ENCODE assay signal across 1 cellular context in the genomic region with DNA sequence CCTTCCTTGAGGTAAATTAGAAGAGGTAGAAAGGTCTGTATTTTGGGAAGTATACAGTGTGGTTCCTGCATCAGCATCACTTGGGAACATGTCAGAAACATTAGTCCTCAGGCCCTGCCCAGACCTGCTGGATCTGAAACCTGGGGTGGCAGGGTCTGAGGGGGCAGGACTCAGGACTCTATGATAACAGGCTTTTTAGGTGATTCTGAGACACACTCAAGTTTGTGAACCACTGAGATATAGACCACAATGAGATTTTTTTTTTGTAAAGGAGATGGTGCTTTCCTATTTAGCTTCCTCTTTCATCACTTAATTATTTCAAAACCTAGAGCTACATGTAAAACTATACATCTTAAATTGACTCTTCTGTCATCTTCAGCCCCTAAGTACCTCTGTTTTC.
A peak's percentile ranks its signal among the peaks of the same experiment; 100 is the strongest.
TF ChIP-seq lines count a peak whose summit lies in the region.

No MANE protein-coding gene starts in this region.

TF ChIP-seq in GM12878, 131 proteins besides CTCF, POLR2A, EP300 and RAD21 (continued from another document and continues in another):
- TF ChIP-seq, protein P1, sequence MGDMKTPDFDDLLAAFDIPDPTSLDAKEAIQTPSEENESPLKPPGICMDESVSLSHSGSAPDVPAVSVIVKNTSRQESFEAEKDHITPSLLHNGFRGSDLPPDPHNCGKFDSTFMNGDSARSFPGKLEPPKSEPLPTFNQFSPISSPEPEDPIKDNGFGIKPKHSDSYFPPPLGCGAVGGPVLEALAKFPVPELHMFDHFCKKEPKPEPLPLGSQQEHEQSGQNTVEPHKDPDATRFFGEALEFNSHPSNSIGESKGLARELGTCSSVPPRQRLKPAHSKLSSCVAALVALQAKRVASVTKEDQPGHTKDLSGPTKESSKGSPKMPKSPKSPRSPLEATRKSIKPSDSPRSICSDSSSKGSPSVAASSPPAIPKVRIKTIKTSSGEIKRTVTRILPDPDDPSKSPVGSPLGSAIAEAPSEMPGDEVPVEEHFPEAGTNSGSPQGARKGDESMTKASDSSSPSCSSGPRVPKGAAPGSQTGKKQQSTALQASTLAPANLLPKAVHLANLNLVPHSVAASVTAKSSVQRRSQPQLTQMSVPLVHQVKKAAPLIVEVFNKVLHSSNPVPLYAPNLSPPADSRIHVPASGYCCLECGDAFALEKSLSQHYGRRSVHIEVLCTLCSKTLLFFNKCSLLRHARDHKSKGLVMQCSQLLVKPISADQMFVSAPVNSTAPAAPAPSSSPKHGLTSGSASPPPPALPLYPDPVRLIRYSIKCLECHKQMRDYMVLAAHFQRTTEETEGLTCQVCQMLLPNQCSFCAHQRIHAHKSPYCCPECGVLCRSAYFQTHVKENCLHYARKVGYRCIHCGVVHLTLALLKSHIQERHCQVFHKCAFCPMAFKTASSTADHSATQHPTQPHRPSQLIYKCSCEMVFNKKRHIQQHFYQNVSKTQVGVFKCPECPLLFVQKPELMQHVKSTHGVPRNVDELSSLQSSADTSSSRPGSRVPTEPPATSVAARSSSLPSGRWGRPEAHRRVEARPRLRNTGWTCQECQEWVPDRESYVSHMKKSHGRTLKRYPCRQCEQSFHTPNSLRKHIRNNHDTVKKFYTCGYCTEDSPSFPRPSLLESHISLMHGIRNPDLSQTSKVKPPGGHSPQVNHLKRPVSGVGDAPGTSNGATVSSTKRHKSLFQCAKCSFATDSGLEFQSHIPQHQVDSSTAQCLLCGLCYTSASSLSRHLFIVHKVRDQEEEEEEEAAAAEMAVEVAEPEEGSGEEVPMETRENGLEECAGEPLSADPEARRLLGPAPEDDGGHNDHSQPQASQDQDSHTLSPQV (IDR thresholded peaks at IDR 0.05), result no peak
- TF ChIP-seq SREBF2 (IDR thresholded peaks at IDR 0.05; ENCODE audit: low read length), result no peak
- no peak for TF ChIP-seq CREB1 (IDR thresholded peaks at IDR 0.05; ENCODE audit: low read depth)
- no peak for TF ChIP-seq POU2F2 (IDR thresholded peaks at IDR 0.05; ENCODE audit: borderline replicate concordance, low read depth, low read length)
- no peak for TF ChIP-seq FOXK2 (IDR thresholded peaks at IDR 0.05)
- peak; percentile 50; the same call in 1 of the 2 replicates for TF ChIP-seq ATF7 (IDR thresholded peaks at IDR 0.05; ENCODE audit: low read depth)
- TF ChIP-seq SPI1 (IDR thresholded peaks at IDR 0.05; ENCODE audit: borderline replicate concordance, insufficient read depth, low read depth, low read length), result no peak
- TF ChIP-seq MYB (IDR thresholded peaks at IDR 0.05; ENCODE audit: borderline replicate concordance, low read depth, low read length), result no peak
- no peak for TF ChIP-seq ETV6 (conservative IDR thresholded peaks at IDR 0.05 in 1 of 2, IDR thresholded peaks at IDR 0.05 in 1 of 2; ENCODE audit: borderline replicate concordance in 1 of 2, low read depth in 1 of 2)
- no peak for TF ChIP-seq BMI1 (IDR thresholded peaks at IDR 0.05; ENCODE audit: borderline replicate concordance)
- TF ChIP-seq, protein P2, sequence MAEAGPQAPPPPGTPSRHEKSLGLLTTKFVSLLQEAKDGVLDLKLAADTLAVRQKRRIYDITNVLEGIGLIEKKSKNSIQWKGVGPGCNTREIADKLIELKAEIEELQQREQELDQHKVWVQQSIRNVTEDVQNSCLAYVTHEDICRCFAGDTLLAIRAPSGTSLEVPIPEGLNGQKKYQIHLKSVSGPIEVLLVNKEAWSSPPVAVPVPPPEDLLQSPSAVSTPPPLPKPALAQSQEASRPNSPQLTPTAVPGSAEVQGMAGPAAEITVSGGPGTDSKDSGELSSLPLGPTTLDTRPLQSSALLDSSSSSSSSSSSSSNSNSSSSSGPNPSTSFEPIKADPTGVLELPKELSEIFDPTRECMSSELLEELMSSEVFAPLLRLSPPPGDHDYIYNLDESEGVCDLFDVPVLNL (IDR thresholded peaks at IDR 0.05; ENCODE audit: low read depth, low read length), result no peak
- TF ChIP-seq PAX5 (IDR thresholded peaks at IDR 0.05; ENCODE audit: borderline replicate concordance, low read depth, low read length), result no peak
- no peak for TF ChIP-seq EZH2 (IDR thresholded peaks at IDR 0.05; ENCODE audit: borderline replicate concordance, control insufficient read depth, low read depth, low read length)
- no peak for TF ChIP-seq ZBED1 (IDR thresholded peaks at IDR 0.05; ENCODE audit: borderline replicate concordance)
- no peak for TF ChIP-seq NR2F1 (conservative IDR thresholded peaks at IDR 0.05)
- TF ChIP-seq BACH1 (IDR thresholded peaks at IDR 0.05; ENCODE audit: borderline replicate concordance), result no peak
- TF ChIP-seq, protein P3, sequence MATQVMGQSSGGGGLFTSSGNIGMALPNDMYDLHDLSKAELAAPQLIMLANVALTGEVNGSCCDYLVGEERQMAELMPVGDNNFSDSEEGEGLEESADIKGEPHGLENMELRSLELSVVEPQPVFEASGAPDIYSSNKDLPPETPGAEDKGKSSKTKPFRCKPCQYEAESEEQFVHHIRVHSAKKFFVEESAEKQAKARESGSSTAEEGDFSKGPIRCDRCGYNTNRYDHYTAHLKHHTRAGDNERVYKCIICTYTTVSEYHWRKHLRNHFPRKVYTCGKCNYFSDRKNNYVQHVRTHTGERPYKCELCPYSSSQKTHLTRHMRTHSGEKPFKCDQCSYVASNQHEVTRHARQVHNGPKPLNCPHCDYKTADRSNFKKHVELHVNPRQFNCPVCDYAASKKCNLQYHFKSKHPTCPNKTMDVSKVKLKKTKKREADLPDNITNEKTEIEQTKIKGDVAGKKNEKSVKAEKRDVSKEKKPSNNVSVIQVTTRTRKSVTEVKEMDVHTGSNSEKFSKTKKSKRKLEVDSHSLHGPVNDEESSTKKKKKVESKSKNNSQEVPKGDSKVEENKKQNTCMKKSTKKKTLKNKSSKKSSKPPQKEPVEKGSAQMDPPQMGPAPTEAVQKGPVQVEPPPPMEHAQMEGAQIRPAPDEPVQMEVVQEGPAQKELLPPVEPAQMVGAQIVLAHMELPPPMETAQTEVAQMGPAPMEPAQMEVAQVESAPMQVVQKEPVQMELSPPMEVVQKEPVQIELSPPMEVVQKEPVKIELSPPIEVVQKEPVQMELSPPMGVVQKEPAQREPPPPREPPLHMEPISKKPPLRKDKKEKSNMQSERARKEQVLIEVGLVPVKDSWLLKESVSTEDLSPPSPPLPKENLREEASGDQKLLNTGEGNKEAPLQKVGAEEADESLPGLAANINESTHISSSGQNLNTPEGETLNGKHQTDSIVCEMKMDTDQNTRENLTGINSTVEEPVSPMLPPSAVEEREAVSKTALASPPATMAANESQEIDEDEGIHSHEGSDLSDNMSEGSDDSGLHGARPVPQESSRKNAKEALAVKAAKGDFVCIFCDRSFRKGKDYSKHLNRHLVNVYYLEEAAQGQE (IDR thresholded peaks at IDR 0.05; ENCODE audit: low read depth, low read length), result no peak
- TF ChIP-seq MXI1 (IDR thresholded peaks at IDR 0.05; ENCODE audit: low read depth, low read length), result no peak
- TF ChIP-seq FOS (IDR thresholded peaks at IDR 0.05; ENCODE audit: borderline replicate concordance, extremely low read depth, insufficient read length), result no peak
- TF ChIP-seq JUNB (IDR thresholded peaks at IDR 0.05), result no peak
- no peak for TF ChIP-seq ZNF207 (IDR thresholded peaks at IDR 0.05; ENCODE audit: borderline replicate concordance)
- no peak; the same call in none of the 2 replicates for TF ChIP-seq NBN (IDR thresholded peaks at IDR 0.05)
- TF ChIP-seq RAD51 (IDR thresholded peaks at IDR 0.05), result no peak
- TF ChIP-seq MEF2B (IDR thresholded peaks at IDR 0.05; ENCODE audit: partially characterized antibody, poor library complexity, severe bottlenecking), result peak; percentile 56
- TF ChIP-seq, protein P4, sequence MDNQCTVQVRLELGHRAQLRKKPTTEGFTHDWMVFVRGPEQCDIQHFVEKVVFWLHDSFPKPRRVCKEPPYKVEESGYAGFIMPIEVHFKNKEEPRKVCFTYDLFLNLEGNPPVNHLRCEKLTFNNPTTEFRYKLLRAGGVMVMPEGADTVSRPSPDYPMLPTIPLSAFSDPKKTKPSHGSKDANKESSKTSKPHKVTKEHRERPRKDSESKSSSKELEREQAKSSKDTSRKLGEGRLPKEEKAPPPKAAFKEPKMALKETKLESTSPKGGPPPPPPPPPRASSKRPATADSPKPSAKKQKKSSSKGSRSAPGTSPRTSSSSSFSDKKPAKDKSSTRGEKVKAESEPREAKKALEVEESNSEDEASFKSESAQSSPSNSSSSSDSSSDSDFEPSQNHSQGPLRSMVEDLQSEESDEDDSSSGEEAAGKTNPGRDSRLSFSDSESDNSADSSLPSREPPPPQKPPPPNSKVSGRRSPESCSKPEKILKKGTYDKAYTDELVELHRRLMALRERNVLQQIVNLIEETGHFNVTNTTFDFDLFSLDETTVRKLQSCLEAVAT (IDR thresholded peaks at IDR 0.05), result peak; percentile 35; the same call in 1 of the 2 replicates
- no peak for TF ChIP-seq RFX5 (IDR thresholded peaks at IDR 0.05; ENCODE audit: low read depth, low read length)
- TF ChIP-seq SUZ12 (IDR thresholded peaks at IDR 0.05; ENCODE audit: unreplicated experiment), result no peak
- TF ChIP-seq CHD2 (IDR thresholded peaks at IDR 0.05; ENCODE audit: borderline replicate concordance, low read depth, low read length), result no peak
- TF ChIP-seq CREM (IDR thresholded peaks at IDR 0.05; ENCODE audit: low read depth), result no peak
- TF ChIP-seq, protein P5, sequence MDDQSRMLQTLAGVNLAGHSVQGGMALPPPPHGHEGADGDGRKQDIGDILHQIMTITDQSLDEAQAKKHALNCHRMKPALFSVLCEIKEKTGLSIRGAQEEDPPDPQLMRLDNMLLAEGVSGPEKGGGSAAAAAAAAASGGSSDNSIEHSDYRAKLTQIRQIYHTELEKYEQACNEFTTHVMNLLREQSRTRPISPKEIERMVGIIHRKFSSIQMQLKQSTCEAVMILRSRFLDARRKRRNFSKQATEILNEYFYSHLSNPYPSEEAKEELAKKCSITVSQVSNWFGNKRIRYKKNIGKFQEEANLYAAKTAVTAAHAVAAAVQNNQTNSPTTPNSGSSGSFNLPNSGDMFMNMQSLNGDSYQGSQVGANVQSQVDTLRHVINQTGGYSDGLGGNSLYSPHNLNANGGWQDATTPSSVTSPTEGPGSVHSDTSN (IDR thresholded peaks at IDR 0.05; ENCODE audit: insufficient replicate concordance, low read depth, low read length), result no peak
- no peak for TF ChIP-seq KLF5 (IDR thresholded peaks at IDR 0.05; ENCODE audit: partially characterized antibody)
- no peak for TF ChIP-seq CHD4 (IDR thresholded peaks at IDR 0.05)
- TF ChIP-seq CEBPB (IDR thresholded peaks at IDR 0.05; ENCODE audit: borderline replicate concordance in 1 of 2, low read depth in 2 of 2, low read length in 2 of 2), result no peak
- peak; percentile 75; the same call in 1 of the 2 replicates for TF ChIP-seq ZNF384 (IDR thresholded peaks at IDR 0.05; ENCODE audit: borderline replicate concordance, low read depth, low read length)
- peak; percentile 72 to 75; a peak in 3 of 4 replicates for TF ChIP-seq IKZF2 (IDR thresholded peaks at IDR 0.05)
- TF ChIP-seq, protein P6, sequence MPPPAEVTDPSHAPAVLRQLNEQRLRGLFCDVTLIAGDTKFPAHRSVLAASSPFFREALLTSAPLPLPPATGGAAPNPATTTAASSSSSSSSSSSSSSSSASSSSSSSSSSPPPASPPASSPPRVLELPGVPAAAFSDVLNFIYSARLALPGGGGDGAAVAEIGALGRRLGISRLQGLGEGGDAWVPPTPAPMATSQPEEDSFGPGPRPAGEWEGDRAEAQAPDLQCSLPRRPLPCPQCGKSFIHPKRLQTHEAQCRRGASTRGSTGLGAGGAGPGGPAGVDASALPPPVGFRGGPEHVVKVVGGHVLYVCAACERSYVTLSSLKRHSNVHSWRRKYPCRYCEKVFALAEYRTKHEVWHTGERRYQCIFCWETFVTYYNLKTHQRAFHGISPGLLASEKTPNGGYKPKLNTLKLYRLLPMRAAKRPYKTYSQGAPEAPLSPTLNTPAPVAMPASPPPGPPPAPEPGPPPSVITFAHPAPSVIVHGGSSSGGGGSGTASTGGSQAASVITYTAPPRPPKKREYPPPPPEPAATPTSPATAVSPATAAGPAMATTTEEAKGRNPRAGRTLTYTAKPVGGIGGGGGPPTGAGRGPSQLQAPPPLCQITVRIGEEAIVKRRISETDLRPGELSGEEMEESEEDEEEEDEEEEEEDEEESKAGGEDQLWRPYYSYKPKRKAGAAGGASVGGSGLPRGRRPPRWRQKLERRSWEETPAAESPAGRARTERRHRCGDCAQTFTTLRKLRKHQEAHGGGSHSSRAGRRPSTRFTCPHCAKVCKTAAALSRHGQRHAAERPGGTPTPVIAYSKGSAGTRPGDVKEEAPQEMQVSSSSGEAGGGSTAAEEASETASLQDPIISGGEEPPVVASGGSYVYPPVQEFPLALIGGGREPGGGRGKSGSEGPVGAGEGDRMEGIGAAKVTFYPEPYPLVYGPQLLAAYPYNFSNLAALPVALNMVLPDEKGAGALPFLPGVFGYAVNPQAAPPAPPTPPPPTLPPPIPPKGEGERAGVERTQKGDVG (CRISPR knock-in tag; IDR thresholded peaks at IDR 0.05), result no peak
- peak; percentile 70 for TF ChIP-seq IKZF1 (conservative IDR thresholded peaks at IDR 0.05)
- no peak for TF ChIP-seq SIN3A (IDR thresholded peaks at IDR 0.05; ENCODE audit: low read depth, low read length)
- no peak for TF ChIP-seq GATAD2B (conservative IDR thresholded peaks at IDR 0.05; ENCODE audit: low read depth)
- TF ChIP-seq, protein P7, sequence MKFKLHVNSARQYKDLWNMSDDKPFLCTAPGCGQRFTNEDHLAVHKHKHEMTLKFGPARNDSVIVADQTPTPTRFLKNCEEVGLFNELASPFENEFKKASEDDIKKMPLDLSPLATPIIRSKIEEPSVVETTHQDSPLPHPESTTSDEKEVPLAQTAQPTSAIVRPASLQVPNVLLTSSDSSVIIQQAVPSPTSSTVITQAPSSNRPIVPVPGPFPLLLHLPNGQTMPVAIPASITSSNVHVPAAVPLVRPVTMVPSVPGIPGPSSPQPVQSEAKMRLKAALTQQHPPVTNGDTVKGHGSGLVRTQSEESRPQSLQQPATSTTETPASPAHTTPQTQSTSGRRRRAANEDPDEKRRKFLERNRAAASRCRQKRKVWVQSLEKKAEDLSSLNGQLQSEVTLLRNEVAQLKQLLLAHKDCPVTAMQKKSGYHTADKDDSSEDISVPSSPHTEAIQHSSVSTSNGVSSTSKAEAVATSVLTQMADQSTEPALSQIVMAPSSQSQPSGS (IDR thresholded peaks at IDR 0.05; ENCODE audit: low read length), result no peak
- TF ChIP-seq, protein P8, sequence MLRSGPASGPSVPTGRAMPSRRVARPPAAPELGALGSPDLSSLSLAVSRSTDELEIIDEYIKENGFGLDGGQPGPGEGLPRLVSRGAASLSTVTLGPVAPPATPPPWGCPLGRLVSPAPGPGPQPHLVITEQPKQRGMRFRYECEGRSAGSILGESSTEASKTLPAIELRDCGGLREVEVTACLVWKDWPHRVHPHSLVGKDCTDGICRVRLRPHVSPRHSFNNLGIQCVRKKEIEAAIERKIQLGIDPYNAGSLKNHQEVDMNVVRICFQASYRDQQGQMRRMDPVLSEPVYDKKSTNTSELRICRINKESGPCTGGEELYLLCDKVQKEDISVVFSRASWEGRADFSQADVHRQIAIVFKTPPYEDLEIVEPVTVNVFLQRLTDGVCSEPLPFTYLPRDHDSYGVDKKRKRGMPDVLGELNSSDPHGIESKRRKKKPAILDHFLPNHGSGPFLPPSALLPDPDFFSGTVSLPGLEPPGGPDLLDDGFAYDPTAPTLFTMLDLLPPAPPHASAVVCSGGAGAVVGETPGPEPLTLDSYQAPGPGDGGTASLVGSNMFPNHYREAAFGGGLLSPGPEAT (IDR thresholded peaks at IDR 0.05; ENCODE audit: low read depth), result peak; percentile 92
- no peak for TF ChIP-seq KAT2A (conservative IDR thresholded peaks at IDR 0.05; ENCODE audit: control insufficient read depth, low read depth, low read length)
